In the genomic region with DNA sequence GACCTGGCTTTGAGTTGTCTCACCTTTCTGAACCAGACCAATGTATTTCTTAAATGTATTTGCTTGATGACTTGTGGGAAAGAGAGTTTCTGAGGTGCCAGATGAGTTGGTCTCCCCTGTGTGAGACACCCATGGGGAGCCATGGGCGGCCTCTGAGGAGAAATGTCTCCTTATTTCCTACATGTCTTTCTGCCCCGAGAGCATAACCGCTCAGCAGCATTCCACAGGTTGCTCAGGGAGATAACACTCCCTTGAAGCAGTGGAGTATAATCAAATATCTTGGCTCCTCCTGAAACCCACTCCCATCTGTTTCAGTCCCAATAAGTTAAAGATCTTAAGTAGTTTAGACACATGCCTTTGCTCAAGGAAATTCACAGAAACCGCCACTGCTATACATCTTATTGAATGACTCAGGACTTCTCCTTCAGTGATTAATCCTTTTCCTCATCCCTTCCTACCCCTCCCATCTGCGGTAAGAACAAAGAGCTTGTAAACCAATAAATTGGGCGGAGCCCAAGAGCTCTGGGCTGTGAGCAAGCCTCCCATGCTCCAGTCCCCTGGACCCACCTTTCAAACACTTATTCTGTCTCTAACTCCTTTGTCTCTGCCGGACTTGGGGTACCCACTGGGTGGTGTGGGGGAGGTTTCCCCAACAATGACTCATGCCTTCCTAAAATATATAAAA, we compare ENCODE assay signal across 1 cellular context.
TF ChIP-seq lines count a peak whose summit lies in the region.

No MANE protein-coding gene starts in this region.

TF ChIP-seq in GM23338, 12 proteins besides CTCF, POLR2A, EP300 and RAD21:
- TF ChIP-seq, protein P1, sequence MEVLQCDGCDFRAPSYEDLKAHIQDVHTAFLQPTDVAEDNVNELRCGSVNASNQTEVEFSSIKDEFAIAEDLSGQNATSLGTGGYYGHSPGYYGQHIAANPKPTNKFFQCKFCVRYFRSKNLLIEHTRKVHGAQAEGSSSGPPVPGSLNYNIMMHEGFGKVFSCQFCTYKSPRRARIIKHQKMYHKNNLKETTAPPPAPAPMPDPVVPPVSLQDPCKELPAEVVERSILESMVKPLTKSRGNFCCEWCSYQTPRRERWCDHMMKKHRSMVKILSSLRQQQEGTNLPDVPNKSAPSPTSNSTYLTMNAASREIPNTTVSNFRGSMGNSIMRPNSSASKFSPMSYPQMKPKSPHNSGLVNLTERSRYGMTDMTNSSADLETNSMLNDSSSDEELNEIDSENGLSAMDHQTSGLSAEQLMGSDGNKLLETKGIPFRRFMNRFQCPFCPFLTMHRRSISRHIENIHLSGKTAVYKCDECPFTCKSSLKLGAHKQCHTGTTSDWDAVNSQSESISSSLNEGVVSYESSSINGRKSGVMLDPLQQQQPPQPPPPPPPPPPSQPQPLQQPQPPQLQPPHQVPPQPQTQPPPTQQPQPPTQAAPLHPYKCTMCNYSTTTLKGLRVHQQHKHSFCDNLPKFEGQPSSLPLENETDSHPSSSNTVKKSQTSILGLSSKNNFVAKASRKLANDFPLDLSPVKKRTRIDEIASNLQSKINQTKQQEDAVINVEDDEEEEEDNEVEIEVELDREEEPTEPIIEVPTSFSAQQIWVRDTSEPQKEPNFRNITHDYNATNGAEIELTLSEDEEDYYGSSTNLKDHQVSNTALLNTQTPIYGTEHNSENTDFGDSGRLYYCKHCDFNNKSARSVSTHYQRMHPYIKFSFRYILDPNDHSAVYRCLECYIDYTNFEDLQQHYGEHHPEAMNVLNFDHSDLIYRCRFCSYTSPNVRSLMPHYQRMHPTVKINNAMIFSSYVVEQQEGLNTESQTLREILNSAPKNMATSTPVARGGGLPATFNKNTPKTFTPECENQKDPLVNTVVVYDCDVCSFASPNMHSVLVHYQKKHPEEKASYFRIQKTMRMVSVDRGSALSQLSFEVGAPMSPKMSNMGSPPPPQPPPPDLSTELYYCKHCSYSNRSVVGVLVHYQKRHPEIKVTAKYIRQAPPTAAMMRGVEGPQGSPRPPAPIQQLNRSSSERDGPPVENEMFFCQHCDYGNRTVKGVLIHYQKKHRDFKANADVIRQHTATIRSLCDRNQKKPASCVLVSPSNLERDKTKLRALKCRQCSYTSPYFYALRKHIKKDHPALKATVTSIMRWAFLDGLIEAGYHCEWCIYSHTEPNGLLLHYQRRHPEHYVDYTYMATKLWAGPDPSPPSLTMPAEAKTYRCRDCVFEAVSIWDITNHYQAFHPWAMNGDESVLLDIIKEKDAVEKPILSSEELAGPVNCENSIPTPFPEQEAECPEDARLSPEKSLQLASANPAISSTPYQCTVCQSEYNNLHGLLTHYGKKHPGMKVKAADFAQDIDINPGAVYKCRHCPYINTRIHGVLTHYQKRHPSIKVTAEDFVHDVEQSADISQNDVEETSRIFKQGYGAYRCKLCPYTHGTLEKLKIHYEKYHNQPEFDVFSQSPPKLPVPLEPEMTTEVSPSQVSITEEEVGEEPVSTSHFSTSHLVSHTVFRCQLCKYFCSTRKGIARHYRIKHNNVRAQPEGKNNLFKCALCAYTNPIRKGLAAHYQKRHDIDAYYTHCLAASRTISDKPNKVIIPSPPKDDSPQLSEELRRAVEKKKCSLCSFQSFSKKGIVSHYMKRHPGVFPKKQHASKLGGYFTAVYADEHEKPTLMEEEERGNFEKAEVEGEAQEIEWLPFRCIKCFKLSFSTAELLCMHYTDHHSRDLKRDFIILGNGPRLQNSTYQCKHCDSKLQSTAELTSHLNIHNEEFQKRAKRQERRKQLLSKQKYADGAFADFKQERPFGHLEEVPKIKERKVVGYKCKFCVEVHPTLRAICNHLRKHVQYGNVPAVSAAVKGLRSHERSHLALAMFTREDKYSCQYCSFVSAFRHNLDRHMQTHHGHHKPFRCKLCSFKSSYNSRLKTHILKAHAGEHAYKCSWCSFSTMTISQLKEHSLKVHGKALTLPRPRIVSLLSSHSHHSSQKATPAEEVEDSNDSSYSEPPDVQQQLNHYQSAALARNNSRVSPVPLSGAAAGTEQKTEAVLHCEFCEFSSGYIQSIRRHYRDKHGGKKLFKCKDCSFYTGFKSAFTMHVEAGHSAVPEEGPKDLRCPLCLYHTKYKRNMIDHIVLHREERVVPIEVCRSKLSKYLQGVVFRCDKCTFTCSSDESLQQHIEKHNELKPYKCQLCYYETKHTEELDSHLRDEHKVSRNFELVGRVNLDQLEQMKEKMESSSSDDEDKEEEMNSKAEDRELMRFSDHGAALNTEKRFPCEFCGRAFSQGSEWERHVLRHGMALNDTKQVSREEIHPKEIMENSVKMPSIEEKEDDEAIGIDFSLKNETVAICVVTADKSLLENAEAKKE (CRISPR knock-in tag; IDR thresholded peaks at IDR 0.05), result no peak
- TF ChIP-seq POLR2AphosphoS5 (IDR thresholded peaks at IDR 0.05; ENCODE audit: low read depth) (no peak), JUNB (IDR thresholded peaks at IDR 0.05; ENCODE audit: unreplicated experiment) (no peak), CREB1 (CRISPR knock-in tag; IDR thresholded peaks at IDR 0.05; ENCODE audit: low read depth) (no peak), EZH2phosphoT487 (IDR thresholded peaks at IDR 0.05; ENCODE audit: unreplicated experiment) (no peak), EZH2 (IDR thresholded peaks at IDR 0.05; ENCODE audit: low read depth, unreplicated experiment) (no peak), ZNF114 (CRISPR knock-in tag; IDR thresholded peaks at IDR 0.05) (no peak), ETS1 (IDR thresholded peaks at IDR 0.05) (no peak), NANOG (IDR thresholded peaks at IDR 0.05; ENCODE audit: borderline replicate concordance) (no peak)
